Comparison of ENCODE assay signal across 14 cellular contexts in the genomic region with DNA sequence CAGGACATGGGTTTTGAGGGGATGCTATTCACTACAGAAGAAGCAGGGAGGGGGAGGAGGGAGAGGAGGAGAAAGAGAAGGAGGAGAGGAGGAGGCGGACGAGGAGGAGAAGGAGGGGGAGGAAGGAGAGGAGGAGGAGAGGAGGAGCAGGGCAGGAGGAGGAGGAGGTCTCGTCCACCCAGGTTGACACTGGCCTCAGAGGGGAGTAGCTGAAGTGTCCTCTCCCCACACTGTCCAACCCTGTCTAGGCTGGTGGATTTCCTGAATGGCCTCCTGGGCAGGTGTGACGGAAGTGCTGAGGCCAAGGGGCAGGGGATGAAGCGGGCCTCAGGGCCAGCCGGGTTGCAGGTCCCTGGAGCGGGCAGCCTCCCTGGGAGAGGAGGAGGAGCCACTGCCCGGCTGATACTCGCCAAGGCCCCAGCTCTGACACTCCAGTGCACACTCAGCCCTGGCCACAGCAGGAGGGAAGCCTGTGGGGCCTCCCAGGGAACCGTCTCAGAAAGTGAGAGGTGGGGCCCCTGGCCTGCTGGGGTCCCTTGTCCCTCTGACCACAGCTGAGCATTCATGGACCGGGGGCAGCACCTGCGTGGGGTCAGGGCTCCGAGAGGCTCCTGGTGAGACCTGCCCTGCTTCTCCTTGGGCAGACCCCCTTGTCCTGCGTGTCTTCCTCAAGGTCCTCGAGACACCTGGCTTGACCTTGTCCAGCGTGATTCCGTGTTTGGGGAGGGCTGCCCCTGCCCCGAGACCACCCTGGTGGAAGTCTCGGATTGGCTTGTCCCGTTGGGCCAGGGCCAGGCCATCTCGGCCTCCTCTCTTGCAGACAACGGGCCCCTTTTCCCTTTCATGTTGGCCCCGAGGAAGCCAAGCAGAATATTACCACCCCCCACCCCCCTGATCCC.
DNase-seq lines count a peak whose midpoint lies in the region; ATAC-seq and TF ChIP-seq lines count a peak whose summit lies in the region.
"Had no signal": no experiment of that assay in that cellular context is flagged by ENCODE, and none has a peak within 500 bp of the region (broad histone marks: within the 10 kb centered on the region; RNA-seq: fewer than 3 reads in every experiment).

No MANE protein-coding gene starts in this region.

- no peaks in the 10 kb centered on the region for H3K79me1 ChIP-seq in neuronal stem cell (ENCODE audit: low read depth, low read length)

- no peak for TF ChIP-seq CTCF in choroid plexus epithelial cell (conservative IDR thresholded peaks at IDR 0.05; ENCODE audit: low read depth, low read length)
- TF ChIP-seq CTCF in ascending aorta (IDR thresholded peaks at IDR 0.05): no peak

- H2AK5ac ChIP-seq in neuronal stem cell (ENCODE audit: low read depth, low read length): peak overlapping the region; percentile 95

- H3K27ac ChIP-seq in neuronal stem cell (replicated peaks; ENCODE audit: low read length) (no peak overlapping the region), ascending aorta (no peak overlapping the region)

- H3K27me3 ChIP-seq in neuronal stem cell (ENCODE audit: control insufficient read depth in 3 of 3, insufficient read depth in 3 of 3, low read depth in 1 of 3, low read length in 3 of 3): peaks cover 0 to 6% (median 0%) of the 10 kb centered on the region in 3 experiments
- H3K27me3 ChIP-seq in ascending aorta: no peaks in the 10 kb centered on the region
- H3K27me3 ChIP-seq: stomach had no signal

- TF ChIP-seq RAD21 in Ishikawa (IDR thresholded peaks at IDR 0.05; ENCODE audit: low read depth): no peak

- DNase-seq in COLO668 (lab: John Stamatoyannopoulos, UW; ENCODE audit: unreplicated experiment) (peak; percentile 52), choroid plexus epithelial cell (ENCODE audit: low read depth) (peak; percentile 54), neuronal stem cell (ENCODE audit: low spot score) (no peak), ascending aorta (ENCODE audit: low spot score in 2 of 2) (no peak), NCI-H1436 (lab: John Stamatoyannopoulos, UW) (no peak), DMS153 (lab: John Stamatoyannopoulos, UW) (no peak)
- DNase-seq: CD4-positive, alpha-beta memory T cell; NCI-H524 treated with DMSO at 0.1 percent for 48 hours; SIG-M5; stomach had no signal

- H2AFZ ChIP-seq in neuronal stem cell (ENCODE audit: low read length): peak overlapping the region; percentile 32

- peaks cover 0 to 2% of the 10 kb centered on the region in 2 donors for H3K9me3 ChIP-seq in neuronal stem cell (replicated peaks in 1 of 2; ENCODE audit: control insufficient read depth in 2 of 2, insufficient read depth in 1 of 2, low read depth in 1 of 2, low read length in 2 of 2)
- H3K9me3 ChIP-seq in ascending aorta: no peaks in the 10 kb centered on the region
- H3K9me3 ChIP-seq: prostate gland, stomach had no signal

- H3K4ac ChIP-seq in neuronal stem cell (ENCODE audit: low read length): no peak overlapping the region

- TF ChIP-seq EP300 in Ishikawa (IDR thresholded peaks at IDR 0.05; ENCODE audit: borderline replicate concordance): 0 out of 2 replicates have a peak, but pooled peaks have one; percentile 32

- no peak overlapping the region for H4K8ac ChIP-seq in neuronal stem cell (ENCODE audit: low read depth, low read length)

- H3K4me3 ChIP-seq in choroid plexus epithelial cell (ENCODE audit: low read depth, low read length) (no peak overlapping the region), neuronal stem cell (ENCODE audit: low read length in 2 of 2) (peak overlapping the region in 1 of 2 donors; percentile 11), ascending aorta (no peak overlapping the region)
- H3K4me3 ChIP-seq: lung, prostate gland, stomach had no signal

- H2BK15ac ChIP-seq in neuronal stem cell (ENCODE audit: low read length): peak overlapping the region; percentile 90

- H3K9ac ChIP-seq in neuronal stem cell (ENCODE audit: low read depth, low read length, poor library complexity): peak overlapping the region; percentile 7

- H4K91ac ChIP-seq in neuronal stem cell (ENCODE audit: low read depth, low read length, poor library complexity): no peak overlapping the region

- WGBS in neuronal stem cell (ENCODE audit: extremely low coverage in 2 of 2, insufficient read length in 2 of 2, insufficient replicate concordance in 1 of 2), 2 donors: no CpG with 5 or more reads among the region's 23 CpGs

- H3K36me3 ChIP-seq in neuronal stem cell (replicated peaks in 1 of 2; ENCODE audit: control insufficient read depth in 2 of 2, insufficient read depth in 2 of 2, low read length in 2 of 2): no peaks in the 10 kb centered on the region
- H3K36me3 ChIP-seq in ascending aorta: no peaks in the 10 kb centered on the region
- H3K36me3 ChIP-seq: prostate gland, stomach had no signal

- H3K23ac ChIP-seq in neuronal stem cell (ENCODE audit: low read depth, low read length, poor library complexity): peak overlapping the region; percentile 61

- intact Hi-C loops in ascending aorta (cut with DNase I): loop anchor here (10.0 kb wide), 1 partner anchor 112 kb away; no protein-coding TSS in a partner anchor

- peak overlapping the region; percentile 83 for H3K14ac ChIP-seq in neuronal stem cell (ENCODE audit: low read length)

- H3K4me2 ChIP-seq in neuronal stem cell (ENCODE audit: insufficient read depth, low read length, poor library complexity, severe bottlenecking): no peak overlapping the region

- peak overlapping the region; percentile 83 for H2BK5ac ChIP-seq in neuronal stem cell (ENCODE audit: low read length)

- ATAC-seq in GM21526 (IDR thresholded peaks at IDR 0.05; ENCODE audit: low FRiP score, unreplicated experiment): no peak

- H2BK120ac ChIP-seq in neuronal stem cell (ENCODE audit: low read depth, low read length): no peak overlapping the region

- H3K4me1 ChIP-seq in neuronal stem cell (ENCODE audit: control insufficient read depth in 2 of 2, insufficient read depth in 1 of 2, low read depth in 1 of 2, low read length in 2 of 2) (peaks cover 48 to 81% of the 10 kb centered on the region in 2 donors), ascending aorta (peaks cover 3 to 8% of the 10 kb centered on the region in 2 donors)
- H3K4me1 ChIP-seq: prostate gland had no signal

- peak overlapping the region; percentile 82 for H3K18ac ChIP-seq in neuronal stem cell (ENCODE audit: low read length)

- H2BK12ac ChIP-seq in neuronal stem cell (ENCODE audit: low read length): peak overlapping the region; percentile 14

TF ChIP-seq in Ishikawa, 13 proteins besides CTCF, POLR2A, EP300 and RAD21:
- TF ChIP-seq CEBPB (IDR thresholded peaks at IDR 0.05) (no peak), TCF12 (IDR thresholded peaks at IDR 0.05; ENCODE audit: low read depth) (0 out of 2 replicates have a peak, but pooled peaks have one; percentile 21)

Comparison
In these comparisons a context has a peak if more than half of its experiments do, and no peak if none do; other contexts are left out.
1. DNase-seq: peak in COLO668 (single experiment) and choroid plexus epithelial cell (single experiment); none in neuronal stem cell (single experiment), ascending aorta (0 of 2), NCI-H1436 (single experiment) and DMS153 (single experiment).